Comparison of ENCODE assay signal across 1 cellular context in the genomic region with DNA sequence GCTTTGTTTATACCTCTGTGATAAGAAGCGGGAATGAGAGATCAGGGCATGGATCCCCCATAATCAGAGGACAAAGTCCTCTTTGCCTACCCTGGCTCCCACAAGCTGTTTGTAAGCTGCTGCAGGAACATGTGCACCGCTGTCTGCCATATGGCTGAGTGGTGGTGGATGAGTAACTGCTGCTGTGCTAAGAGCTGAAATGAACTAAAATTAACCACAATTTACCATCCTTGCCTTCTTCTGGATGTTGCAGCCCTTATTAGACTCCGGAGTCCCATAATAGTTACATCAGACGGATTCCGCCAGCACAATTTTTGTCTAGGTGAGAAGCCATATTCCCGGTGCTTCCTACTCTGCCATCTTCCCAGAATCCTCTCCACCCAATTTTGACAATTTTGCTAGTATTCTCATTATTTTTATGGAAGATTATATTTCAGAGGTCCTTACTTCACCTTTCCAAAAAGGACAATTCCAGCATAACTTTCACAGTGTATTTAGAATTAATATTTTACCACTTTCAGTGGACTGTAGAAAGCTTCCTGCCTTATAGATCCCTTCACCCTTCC.
TF ChIP-seq lines count a peak whose summit lies in the region.

No MANE protein-coding gene starts in this region.

TF ChIP-seq in GM23338, 12 proteins besides CTCF, POLR2A, EP300 and RAD21 (continued from another document):
- TF ChIP-seq, protein P1, sequence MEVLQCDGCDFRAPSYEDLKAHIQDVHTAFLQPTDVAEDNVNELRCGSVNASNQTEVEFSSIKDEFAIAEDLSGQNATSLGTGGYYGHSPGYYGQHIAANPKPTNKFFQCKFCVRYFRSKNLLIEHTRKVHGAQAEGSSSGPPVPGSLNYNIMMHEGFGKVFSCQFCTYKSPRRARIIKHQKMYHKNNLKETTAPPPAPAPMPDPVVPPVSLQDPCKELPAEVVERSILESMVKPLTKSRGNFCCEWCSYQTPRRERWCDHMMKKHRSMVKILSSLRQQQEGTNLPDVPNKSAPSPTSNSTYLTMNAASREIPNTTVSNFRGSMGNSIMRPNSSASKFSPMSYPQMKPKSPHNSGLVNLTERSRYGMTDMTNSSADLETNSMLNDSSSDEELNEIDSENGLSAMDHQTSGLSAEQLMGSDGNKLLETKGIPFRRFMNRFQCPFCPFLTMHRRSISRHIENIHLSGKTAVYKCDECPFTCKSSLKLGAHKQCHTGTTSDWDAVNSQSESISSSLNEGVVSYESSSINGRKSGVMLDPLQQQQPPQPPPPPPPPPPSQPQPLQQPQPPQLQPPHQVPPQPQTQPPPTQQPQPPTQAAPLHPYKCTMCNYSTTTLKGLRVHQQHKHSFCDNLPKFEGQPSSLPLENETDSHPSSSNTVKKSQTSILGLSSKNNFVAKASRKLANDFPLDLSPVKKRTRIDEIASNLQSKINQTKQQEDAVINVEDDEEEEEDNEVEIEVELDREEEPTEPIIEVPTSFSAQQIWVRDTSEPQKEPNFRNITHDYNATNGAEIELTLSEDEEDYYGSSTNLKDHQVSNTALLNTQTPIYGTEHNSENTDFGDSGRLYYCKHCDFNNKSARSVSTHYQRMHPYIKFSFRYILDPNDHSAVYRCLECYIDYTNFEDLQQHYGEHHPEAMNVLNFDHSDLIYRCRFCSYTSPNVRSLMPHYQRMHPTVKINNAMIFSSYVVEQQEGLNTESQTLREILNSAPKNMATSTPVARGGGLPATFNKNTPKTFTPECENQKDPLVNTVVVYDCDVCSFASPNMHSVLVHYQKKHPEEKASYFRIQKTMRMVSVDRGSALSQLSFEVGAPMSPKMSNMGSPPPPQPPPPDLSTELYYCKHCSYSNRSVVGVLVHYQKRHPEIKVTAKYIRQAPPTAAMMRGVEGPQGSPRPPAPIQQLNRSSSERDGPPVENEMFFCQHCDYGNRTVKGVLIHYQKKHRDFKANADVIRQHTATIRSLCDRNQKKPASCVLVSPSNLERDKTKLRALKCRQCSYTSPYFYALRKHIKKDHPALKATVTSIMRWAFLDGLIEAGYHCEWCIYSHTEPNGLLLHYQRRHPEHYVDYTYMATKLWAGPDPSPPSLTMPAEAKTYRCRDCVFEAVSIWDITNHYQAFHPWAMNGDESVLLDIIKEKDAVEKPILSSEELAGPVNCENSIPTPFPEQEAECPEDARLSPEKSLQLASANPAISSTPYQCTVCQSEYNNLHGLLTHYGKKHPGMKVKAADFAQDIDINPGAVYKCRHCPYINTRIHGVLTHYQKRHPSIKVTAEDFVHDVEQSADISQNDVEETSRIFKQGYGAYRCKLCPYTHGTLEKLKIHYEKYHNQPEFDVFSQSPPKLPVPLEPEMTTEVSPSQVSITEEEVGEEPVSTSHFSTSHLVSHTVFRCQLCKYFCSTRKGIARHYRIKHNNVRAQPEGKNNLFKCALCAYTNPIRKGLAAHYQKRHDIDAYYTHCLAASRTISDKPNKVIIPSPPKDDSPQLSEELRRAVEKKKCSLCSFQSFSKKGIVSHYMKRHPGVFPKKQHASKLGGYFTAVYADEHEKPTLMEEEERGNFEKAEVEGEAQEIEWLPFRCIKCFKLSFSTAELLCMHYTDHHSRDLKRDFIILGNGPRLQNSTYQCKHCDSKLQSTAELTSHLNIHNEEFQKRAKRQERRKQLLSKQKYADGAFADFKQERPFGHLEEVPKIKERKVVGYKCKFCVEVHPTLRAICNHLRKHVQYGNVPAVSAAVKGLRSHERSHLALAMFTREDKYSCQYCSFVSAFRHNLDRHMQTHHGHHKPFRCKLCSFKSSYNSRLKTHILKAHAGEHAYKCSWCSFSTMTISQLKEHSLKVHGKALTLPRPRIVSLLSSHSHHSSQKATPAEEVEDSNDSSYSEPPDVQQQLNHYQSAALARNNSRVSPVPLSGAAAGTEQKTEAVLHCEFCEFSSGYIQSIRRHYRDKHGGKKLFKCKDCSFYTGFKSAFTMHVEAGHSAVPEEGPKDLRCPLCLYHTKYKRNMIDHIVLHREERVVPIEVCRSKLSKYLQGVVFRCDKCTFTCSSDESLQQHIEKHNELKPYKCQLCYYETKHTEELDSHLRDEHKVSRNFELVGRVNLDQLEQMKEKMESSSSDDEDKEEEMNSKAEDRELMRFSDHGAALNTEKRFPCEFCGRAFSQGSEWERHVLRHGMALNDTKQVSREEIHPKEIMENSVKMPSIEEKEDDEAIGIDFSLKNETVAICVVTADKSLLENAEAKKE (CRISPR knock-in tag; IDR thresholded peaks at IDR 0.05), result no peak
- TF ChIP-seq STAT1 (IDR thresholded peaks at IDR 0.05; ENCODE audit: unreplicated experiment) (no peak), JUNB (IDR thresholded peaks at IDR 0.05; ENCODE audit: unreplicated experiment) (no peak), NANOG (IDR thresholded peaks at IDR 0.05; ENCODE audit: borderline replicate concordance) (no peak), ZNF114 (CRISPR knock-in tag; IDR thresholded peaks at IDR 0.05) (no peak), ZNF331 (CRISPR knock-in tag; IDR thresholded peaks at IDR 0.05; ENCODE audit: low read depth) (no peak), EZH2phosphoT487 (IDR thresholded peaks at IDR 0.05; ENCODE audit: unreplicated experiment) (no peak), POLR2AphosphoS5 (IDR thresholded peaks at IDR 0.05; ENCODE audit: low read depth) (no peak)
- TF ChIP-seq, protein P2, sequence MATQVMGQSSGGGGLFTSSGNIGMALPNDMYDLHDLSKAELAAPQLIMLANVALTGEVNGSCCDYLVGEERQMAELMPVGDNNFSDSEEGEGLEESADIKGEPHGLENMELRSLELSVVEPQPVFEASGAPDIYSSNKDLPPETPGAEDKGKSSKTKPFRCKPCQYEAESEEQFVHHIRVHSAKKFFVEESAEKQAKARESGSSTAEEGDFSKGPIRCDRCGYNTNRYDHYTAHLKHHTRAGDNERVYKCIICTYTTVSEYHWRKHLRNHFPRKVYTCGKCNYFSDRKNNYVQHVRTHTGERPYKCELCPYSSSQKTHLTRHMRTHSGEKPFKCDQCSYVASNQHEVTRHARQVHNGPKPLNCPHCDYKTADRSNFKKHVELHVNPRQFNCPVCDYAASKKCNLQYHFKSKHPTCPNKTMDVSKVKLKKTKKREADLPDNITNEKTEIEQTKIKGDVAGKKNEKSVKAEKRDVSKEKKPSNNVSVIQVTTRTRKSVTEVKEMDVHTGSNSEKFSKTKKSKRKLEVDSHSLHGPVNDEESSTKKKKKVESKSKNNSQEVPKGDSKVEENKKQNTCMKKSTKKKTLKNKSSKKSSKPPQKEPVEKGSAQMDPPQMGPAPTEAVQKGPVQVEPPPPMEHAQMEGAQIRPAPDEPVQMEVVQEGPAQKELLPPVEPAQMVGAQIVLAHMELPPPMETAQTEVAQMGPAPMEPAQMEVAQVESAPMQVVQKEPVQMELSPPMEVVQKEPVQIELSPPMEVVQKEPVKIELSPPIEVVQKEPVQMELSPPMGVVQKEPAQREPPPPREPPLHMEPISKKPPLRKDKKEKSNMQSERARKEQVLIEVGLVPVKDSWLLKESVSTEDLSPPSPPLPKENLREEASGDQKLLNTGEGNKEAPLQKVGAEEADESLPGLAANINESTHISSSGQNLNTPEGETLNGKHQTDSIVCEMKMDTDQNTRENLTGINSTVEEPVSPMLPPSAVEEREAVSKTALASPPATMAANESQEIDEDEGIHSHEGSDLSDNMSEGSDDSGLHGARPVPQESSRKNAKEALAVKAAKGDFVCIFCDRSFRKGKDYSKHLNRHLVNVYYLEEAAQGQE (IDR thresholded peaks at IDR 0.05; ENCODE audit: unreplicated experiment), result no peak
